ENCODE assay signal across 20 cellular contexts in the genomic region with DNA sequence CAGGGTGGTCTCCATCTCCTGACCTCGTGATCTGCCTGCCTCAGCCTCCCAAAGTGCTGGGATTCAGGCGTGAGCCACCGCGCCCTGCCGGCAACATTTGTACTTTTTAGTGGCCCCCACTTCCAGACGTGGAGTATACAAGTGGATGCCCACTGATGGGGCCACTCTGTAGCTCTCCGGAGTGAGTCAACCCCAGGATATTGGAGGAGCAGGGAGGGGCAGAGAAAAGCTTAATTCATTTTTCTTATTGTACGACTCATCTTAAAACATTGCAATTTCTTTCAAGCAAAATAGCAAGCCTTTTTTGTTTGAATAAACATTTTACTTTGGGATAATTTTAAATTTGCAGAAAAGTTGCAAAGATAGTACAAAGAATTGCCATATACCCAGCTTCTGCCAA. TPM values are rescaled to one million over a fixed set of nuclear protein-coding genes. Genes with fewer than 3 reads are reported as not detected.
DNase-seq lines count a peak whose midpoint lies in the region; ATAC-seq and TF ChIP-seq lines count a peak whose summit lies in the region.
"Had no signal": no experiment of that assay in that cellular context is flagged by ENCODE, and none has a peak within 500 bp of the region (broad histone marks: within the 10 kb centered on the region; RNA-seq: fewer than 3 reads in every experiment).

No MANE protein-coding gene starts in this region.

- H3K9me3 ChIP-seq in MG63, result no peaks in the 10 kb centered on the region

- H3K4me3 ChIP-seq in MG63, result no peak overlapping the region

- intact Hi-C loops in activated naive CD4-positive, alpha-beta T cell treated with anti-CD3 and anti-CD28 coated beads for 36 hours (cut with micrococcal nuclease), result no loop called here

- in situ Hi-C loops in GM13976 (cut with MboI; ENCODE audit: low sequenced_read_pairs, unreplicated experiment), result no loop called here

- H3K36me3 ChIP-seq in MG63, result no peaks in the 10 kb centered on the region

- no peak for ATAC-seq in HG03342 (IDR thresholded peaks at IDR 0.05; ENCODE audit: unreplicated experiment)

- H3K36me3 Mint-ChIP-seq in nephron (ENCODE audit: low read depth), result no peaks in the 10 kb centered on the region
- H3K36me3 Mint-ChIP-seq in activated naive CD4-positive, alpha-beta T cell treated with anti-CD3 and anti-CD28 coated beads for 36 hours (ENCODE audit: low read depth), result no peaks in the 10 kb centered on the region

- H3K27ac Mint-ChIP-seq in nephron, result peak overlapping the region in 2 of 3 experiments; percentile 50 to 65
- H3K27ac Mint-ChIP-seq in activated naive CD4-positive, alpha-beta T cell treated with anti-CD3 and anti-CD28 coated beads for 36 hours, result no peak overlapping the region
- H3K27ac Mint-ChIP-seq: HFFc6 had no signal

- H3K4me1 Mint-ChIP-seq in nephron, result peaks cover 54% of the 10 kb centered on the region
- H3K4me1 Mint-ChIP-seq in activated naive CD4-positive, alpha-beta T cell treated with anti-CD3 and anti-CD28 coated beads for 36 hours (ENCODE audit: low read depth), result peaks cover 76% of the 10 kb centered on the region

- peaks cover 2% of the 10 kb centered on the region for H3K9me3 Mint-ChIP-seq in nephron
- no peaks in the 10 kb centered on the region for H3K9me3 Mint-ChIP-seq in activated naive CD4-positive, alpha-beta T cell treated with anti-CD3 and anti-CD28 coated beads for 36 hours
- H3K9me3 Mint-ChIP-seq: CD4-positive, CD25-positive, alpha-beta regulatory T cell; HFFc6 had no signal

- peak; percentile 32 for DNase-seq in ELR (ENCODE audit: low read depth)
- peak; percentile 42 for DNase-seq in MG63
- peak; percentile 33 for DNase-seq in amniotic stem cell (lab: John Stamatoyannopoulos, UW)
- no peak for DNase-seq in activated naive CD4-positive, alpha-beta T cell treated with anti-CD3 and anti-CD28 coated beads for 36 hours
- no peak for DNase-seq in SKM-1 treated with dmso at 0.1 percent for 144 hours (lab: John Stamatoyannopoulos, UW; ENCODE audit: unreplicated experiment)
- no peak for DNase-seq in GM13976 (ENCODE audit: low spot score)
- DNase-seq: CD4-positive, CD25-positive, alpha-beta regulatory T cell; COR-L47; DMS 273 treated with DMSO at 0.1 percent for 48 hours; DND-41; GF-D8; HFFc6; Kasumi-1; NCI-H1105; NK-92 treated with Interleukin-12 subunit alpha and Interleukin-12 subunit beta, amount 100 ng/mL, for 24 hours; SHP77 treated with DMSO at 0.1 percent for 48 hours had no signal

- H3K27me3 ChIP-seq in MG63, result no peaks in the 10 kb centered on the region

- CTCF ChIA-PET in activated naive CD4-positive, alpha-beta T cell treated with anti-CD3 and anti-CD28 coated beads for 36 hours (lab: Charles Lee), result no interaction called here

- H3K4me3 Mint-ChIP-seq in nephron, result no peak overlapping the region
- H3K4me3 Mint-ChIP-seq in activated naive CD4-positive, alpha-beta T cell treated with anti-CD3 and anti-CD28 coated beads for 36 hours, result no peak overlapping the region
- H3K4me3 Mint-ChIP-seq: B cell, HFFc6 had no signal

- no peaks in the 10 kb centered on the region for H3K27me3 Mint-ChIP-seq in nephron (ENCODE audit: low read depth)
- H3K27me3 Mint-ChIP-seq in activated naive CD4-positive, alpha-beta T cell treated with anti-CD3 and anti-CD28 coated beads for 36 hours (ENCODE audit: low read depth), result no peaks in the 10 kb centered on the region
- H3K27me3 Mint-ChIP-seq: B cell; CD4-positive, CD25-positive, alpha-beta regulatory T cell had no signal

- no peak for TF ChIP-seq CTCF in nephron (IDR thresholded peaks at IDR 0.05; ENCODE audit: unreplicated experiment in 3 of 3)
- TF ChIP-seq CTCF in GM13976 (IDR thresholded peaks at IDR 0.05; ENCODE audit: borderline replicate concordance, control extremely low read depth, extremely low read depth, insufficient read depth, missing control alignments), result no peak

RNA-seq across cellular contexts. Expression of a gene that starts 34.6 kb away (rescaled TPM):
- total RNA-seq in MG63 (2014; rRNA removed; shearing (Covaris generic); ENCODE audit: low replicate concordance), result not detected in 2 replicates
- total RNA-seq in activated naive CD4-positive, alpha-beta T cell treated with anti-CD3 and anti-CD28 coated beads for 36 hours, result not detected
- total RNA-seq: B cell; CD4-positive, CD25-positive, alpha-beta regulatory T cell; HFFc6; NCI-H460 had no signal

RNA-seq across cellular contexts. Expression of a gene that starts 34.9 kb away (rescaled TPM):
- 1,177 and 1,592 TPM in 2 replicates for total RNA-seq in MG63 (2014; rRNA removed; shearing (Covaris generic); ENCODE audit: low replicate concordance)
- 1,000 to 10,000 TPM; 5,535 to 5,691 TPM for total RNA-seq in activated naive CD4-positive, alpha-beta T cell treated with anti-CD3 and anti-CD28 coated beads for 36 hours

Comparison
In these comparisons a context has a peak if more than half of its experiments do, and no peak if none do; other contexts are left out.
1. DNase-seq: peak in ELR (single experiment), MG63 (single experiment) and amniotic stem cell (single experiment); none in activated naive CD4-positive, alpha-beta T cell treated with anti-CD3 and anti-CD28 coated beads for 36 hours (single experiment), SKM-1 treated with dmso at 0.1 percent for 144 hours (single experiment) and GM13976 (single experiment).